10 cellular contexts compared by ENCODE assay signal in genomic region chr1:201013991-201014815, GRCh38. TPM values are rescaled to one million over a fixed set of nuclear protein-coding genes. Genes with fewer than 3 reads are reported as not detected.
A peak's percentile ranks its signal among the peaks of the same experiment; 100 is the strongest.
DNase-seq lines count a peak whose midpoint lies in the region; ATAC-seq and TF ChIP-seq lines count a peak whose summit lies in the region.
"Had no signal": no experiment of that assay in that cellular context is flagged by ENCODE, and none has a peak within 500 bp of the region (broad histone marks: within the 10 kb centered on the region; RNA-seq: fewer than 3 reads in every experiment).

No MANE protein-coding gene starts in this region.

- H3K9ac ChIP-seq in endodermal cell (ENCODE audit: extremely low read depth, low read length, poor library complexity, severe bottlenecking) (no peak overlapping the region), neural cell (ENCODE audit: low read length) (no peak overlapping the region)

- WGBS in endodermal cell (ENCODE audit: insufficient coverage in 1 of 2, insufficient read length in 1 of 2), 2 experiments = 78 to 83% methylated on average over 14 to 33 of the region's 33 CpGs

- H2AFZ ChIP-seq in neural cell (ENCODE audit: low read depth, low read length) = no peak overlapping the region

- no peaks in the 10 kb centered on the region for H3K36me3 ChIP-seq in endodermal cell (ENCODE audit: control insufficient read depth, insufficient read depth, low read length)
- no peaks in the 10 kb centered on the region for H3K36me3 ChIP-seq in neural cell (ENCODE audit: insufficient read depth, low read length)

- no peaks in the 10 kb centered on the region for H3K9me3 Mint-ChIP-seq in CD4-positive, alpha-beta T cell
- H3K9me3 Mint-ChIP-seq in endodermal cell = no peaks in the 10 kb centered on the region

- POLR2A ChIA-PET in CD4-positive, alpha-beta T cell (lab: Charles Lee) = interaction anchor here (1.3 kb wide), 1 partner anchor 9 kb away, joined by 6 read pairs; the partner anchor contains the start of gene KIF21B

- no peak for TF ChIP-seq RAD21 in neural cell (conservative IDR thresholded peaks at IDR 0.05)

- CTCF ChIA-PET in CD4-positive, alpha-beta T cell (lab: Charles Lee) = interaction anchor here (1.8 kb wide), 1 partner anchor 105 kb away, joined by 4 read pairs; no protein-coding TSS in a partner anchor

- no peaks in the 10 kb centered on the region for H3K27me3 Mint-ChIP-seq in CD4-positive, alpha-beta T cell
- peaks cover 4% of the 10 kb centered on the region for H3K27me3 Mint-ChIP-seq in endodermal cell (ENCODE audit: insufficient read depth)

- peak overlapping the region; percentile 90 for H3K27ac Mint-ChIP-seq in CD4-positive, alpha-beta T cell
- no peak overlapping the region for H3K27ac Mint-ChIP-seq in endodermal cell

- H3K4me3 ChIP-seq in endodermal cell (ENCODE audit: low read length) (no peak overlapping the region), neural cell (ENCODE audit: low read length) (peak overlapping the region; percentile 51)

- no peaks in the 10 kb centered on the region for H3K9me2 ChIP-seq in neural cell (ENCODE audit: insufficient read depth, low read length)

- no peak for ATAC-seq in CD4-positive, alpha-beta T cell (ENCODE audit: poor library complexity)
- ATAC-seq in HG03439 (IDR thresholded peaks at IDR 0.05; ENCODE audit: unreplicated experiment) = no peak
- ATAC-seq in HG03565 (IDR thresholded peaks at IDR 0.05; ENCODE audit: unreplicated experiment) = no peak

- H3K4me2 ChIP-seq in neural cell (ENCODE audit: low read length) = no peak overlapping the region

- TF ChIP-seq EP300 in neural cell (conservative IDR thresholded peaks at IDR 0.05; ENCODE audit: poor library complexity, severe bottlenecking) = no peak

- no peaks in the 10 kb centered on the region for H3K9me3 ChIP-seq in CD4-positive, alpha-beta T cell (ENCODE audit: control insufficient read depth, low read length)
- H3K9me3 ChIP-seq in endodermal cell (ENCODE audit: control insufficient read depth, low read length) (no peaks in the 10 kb centered on the region), neural cell (ENCODE audit: low read length) (no peaks in the 10 kb centered on the region)

- no peak for DNase-seq in CD4-positive, alpha-beta T cell
- peak; percentile 61 for DNase-seq in NCI-H82 treated with DMSO at 0.1 percent for 48 hours (lab: John Stamatoyannopoulos, UW; ENCODE audit: unreplicated experiment)
- peak; percentile 88 for DNase-seq in endodermal cell
- DNase-seq in HuH-7 (ENCODE audit: low spot score) = no peak
- no peak for DNase-seq in stimulated activated naive CD4-positive, alpha-beta T cell (lab: John Stamatoyannopoulos, UW)
- DNase-seq: HCEC 1CT, NCI-H1105 treated with DMSO at 0.1 percent for 48 hours had no signal

- H3F3A ChIP-seq in neural cell (ENCODE audit: insufficient read depth, low read length, poor library complexity, severe bottlenecking) = no peaks in the 10 kb centered on the region

- H3K27me3 ChIP-seq in CD4-positive, alpha-beta T cell (ENCODE audit: control insufficient read depth, insufficient read depth, low read length) = no peaks in the 10 kb centered on the region
- H3K27me3 ChIP-seq in endodermal cell (ENCODE audit: control insufficient read depth, insufficient read depth, low read length, poor library complexity, severe bottlenecking) = peaks cover 12% of the 10 kb centered on the region
- no peaks in the 10 kb centered on the region for H3K27me3 ChIP-seq in neural cell (ENCODE audit: insufficient read depth, low read depth, low read length)

- H3K4me1 ChIP-seq in endodermal cell (ENCODE audit: control insufficient read depth, insufficient read depth, low read length) = peaks cover 10% of the 10 kb centered on the region

- H3K36me3 Mint-ChIP-seq in CD4-positive, alpha-beta T cell (ENCODE audit: low read depth) = peaks cover 26% of the 10 kb centered on the region
- H3K36me3 Mint-ChIP-seq in endodermal cell (ENCODE audit: low read depth) = no peaks in the 10 kb centered on the region

- H3K27ac ChIP-seq in CD4-positive, alpha-beta T cell (ENCODE audit: low read depth, low read length) = no peak overlapping the region
- peak overlapping the region; percentile 38 for H3K27ac ChIP-seq in endodermal cell (ENCODE audit: low read depth, low read length)
- H3K27ac ChIP-seq in neural cell (ENCODE audit: low read length) = no peak overlapping the region

- H3K4me3 Mint-ChIP-seq in CD4-positive, alpha-beta T cell = peak overlapping the region; percentile 15
- no peak overlapping the region for H3K4me3 Mint-ChIP-seq in endodermal cell

- intact Hi-C loops in CD4-positive, alpha-beta T cell (cut with DNase I, micrococcal nuclease) = no loop called here

- H3K79me2 ChIP-seq in neural cell (replicated peaks; ENCODE audit: insufficient read depth, low read length) = peaks cover 96% of the 10 kb centered on the region

- no peak for TF ChIP-seq CTCF in CD4-positive, alpha-beta T cell (IDR thresholded peaks at IDR 0.05)
- TF ChIP-seq CTCF in endodermal cell (conservative IDR thresholded peaks at IDR 0.05) = no peak
- TF ChIP-seq CTCF in neural cell (IDR thresholded peaks at IDR 0.05; ENCODE audit: poor library complexity, severe bottlenecking) = no peak

- peaks cover 90% of the 10 kb centered on the region for H4K20me1 ChIP-seq in neural cell (ENCODE audit: insufficient read depth)

- H3K4me1 Mint-ChIP-seq in CD4-positive, alpha-beta T cell (ENCODE audit: low read depth) = peaks cover 89% of the 10 kb centered on the region
- H3K4me1 Mint-ChIP-seq in endodermal cell = peaks cover 30% of the 10 kb centered on the region

TF ChIP-seq in neural cell, 6 proteins besides CTCF, POLR2A, EP300 and RAD21:
- no peak for TF ChIP-seq EZH2 (IDR thresholded peaks at IDR 0.05; ENCODE audit: borderline replicate concordance, insufficient read depth, low read length, poor library complexity, severe bottlenecking)
TF ChIP-seq in neural cell: peak in this region for 0.

RNA-seq across cellular contexts. Expression of gene KIF21B, which starts 9.3 kb away (rescaled TPM):
- total RNA-seq in CD4-positive, alpha-beta T cell = 10 to 100 TPM; 64.5 to 65.4 TPM
- total RNA-seq in endodermal cell = 10 to 100 TPM in 1 of 2 donors, 1 to 10 TPM in 1; 8.8 to 14.7 TPM
- 28.2 TPM for polyA plus RNA-seq in endodermal cell (2013, experiment 1 of 2)
- polyA plus RNA-seq in endodermal cell (2013, experiment 2 of 2) = 28.2 TPM
- polyA plus RNA-seq in neural cell = 53.7 and 73.7 TPM in 2 replicates
- polyA minus RNA-seq in neural cell = 268 and 273 TPM in 2 replicates

Comparison
In these comparisons a context has a peak if more than half of its experiments do, and no peak if none do; other contexts are left out.
1. DNase-seq: peak in NCI-H82 treated with DMSO at 0.1 percent for 48 hours (single experiment) and endodermal cell (single experiment); none in CD4-positive, alpha-beta T cell (0 of 10), HuH-7 (single experiment) and stimulated activated naive CD4-positive, alpha-beta T cell (0 of 6).
2. RNA of gene KIF21B, which starts 9.3 kb away (total RNA-seq): 64.5 to 65.4 TPM in CD4-positive, alpha-beta T cell; 8.8 to 14.7 TPM in endodermal cell; every median in the first group is over 4 times any median in the second.